Comparison of ENCODE assay signal across 22 cellular contexts in the genomic region with DNA sequence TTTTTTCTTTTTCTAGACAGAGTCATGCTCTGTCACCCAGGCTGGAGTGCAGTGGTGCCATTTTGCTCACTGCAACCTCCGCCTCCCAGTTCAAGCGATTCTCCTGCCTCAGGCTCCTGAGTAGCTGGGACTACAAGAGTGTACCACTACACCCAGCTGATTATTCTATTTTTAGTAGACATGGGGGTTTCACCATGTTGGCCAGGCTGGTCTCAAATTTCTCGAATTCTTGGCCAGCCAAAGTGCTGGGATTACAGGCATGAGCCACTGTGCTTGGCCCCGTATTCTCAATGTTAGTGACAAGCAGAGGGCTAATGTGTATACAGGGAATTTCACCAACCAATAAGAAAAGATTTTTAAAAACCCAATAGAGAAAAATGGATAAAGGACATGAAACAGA. TPM values are rescaled to one million over a fixed set of nuclear protein-coding genes. Genes with fewer than 3 reads are reported as not detected.
DNase-seq lines count a peak whose midpoint lies in the region; ATAC-seq lines count a peak whose summit lies in the region.
"Had no signal": no experiment of that assay in that cellular context is flagged by ENCODE, and none has a peak within 500 bp of the region (broad histone marks: within the 10 kb centered on the region; RNA-seq: fewer than 3 reads in every experiment).

No MANE protein-coding gene starts in this region.

- ATAC-seq in left ventricle myocardium superior (peak; percentile 91), HG03135 (IDR thresholded peaks at IDR 0.05; ENCODE audit: unreplicated experiment) (no peak), HG02610 (IDR thresholded peaks at IDR 0.05; ENCODE audit: unreplicated experiment) (no peak)

- H3K4me3 ChIP-seq in skeletal muscle tissue (ENCODE audit: low read length in 3 of 3), result no peak overlapping the region
- H3K4me3 ChIP-seq: SJSA1 had no signal

- no peak overlapping the region for H3K9ac ChIP-seq in skeletal muscle tissue (ENCODE audit: low read depth in 1 of 3, low read length in 3 of 3)

- H3K9me3 ChIP-seq in skeletal muscle tissue (ENCODE audit: control insufficient read depth in 3 of 3, low read length in 3 of 3), result no peaks in the 10 kb centered on the region
- H3K9me3 ChIP-seq: Caco-2, SJSA1 had no signal

- no peaks in the 10 kb centered on the region for H3K27me3 ChIP-seq in skeletal muscle tissue (ENCODE audit: control insufficient read depth in 3 of 3, insufficient read depth in 3 of 3, low read length in 3 of 3)
- H3K27me3 ChIP-seq: SJSA1 had no signal

- peak overlapping the region; percentile 75 for H3K27ac ChIP-seq in skeletal muscle tissue (ENCODE audit: low read depth, low read length)
- H3K27ac ChIP-seq: HL-60, SJSA1 had no signal

- peaks cover 14 to 28% (median 24%) of the 10 kb centered on the region in 3 donors for H3K4me1 ChIP-seq in skeletal muscle tissue (ENCODE audit: control insufficient read depth in 3 of 3, insufficient read depth in 3 of 3, low read length in 3 of 3)
- H3K4me1 ChIP-seq: Caco-2, SJSA1 had no signal

- peak; percentile 2 for DNase-seq in GM04503 (ENCODE audit: low read depth)
- DNase-seq in fibroblast of gingiva (ENCODE audit: low read depth), result peak; percentile 42
- peak; percentile 35 for DNase-seq in left ventricle myocardium superior
- no peak for DNase-seq in hepatic stellate cell (ENCODE audit: low spot score)
- no peak for DNase-seq in activated T-cell treated with anti-CD3 and anti-CD28 coated beads, Interleukin-2, amount 50 U/mL, for 1 hour
- DNase-seq: C1 segment of cervical spinal cord, Caco-2, GDM1, H9, IMR-90, NCI-H1417, NCI-H187, NCI-H2107, NCI-H510A treated with DMSO at 0.1 percent for 48 hours, NCI-H774, RPMI8226 had no signal

- H3K36me3 ChIP-seq in skeletal muscle tissue (ENCODE audit: control insufficient read depth in 3 of 3, insufficient read depth in 3 of 3, low read length in 3 of 3), result peaks cover 6 to 15% (median 11%) of the 10 kb centered on the region in 3 donors
- H3K36me3 ChIP-seq: SJSA1 had no signal

- intact Hi-C loops in left ventricle myocardium superior (cut with micrococcal nuclease), result no loop called here

RNA-seq across cellular contexts. Expression of a gene that starts 8.4 kb away (rescaled TPM):
- total RNA-seq in left ventricle myocardium superior (34.4 TPM), skeletal muscle tissue (4.2 TPM)

RNA-seq across cellular contexts. Expression of a gene that starts 31.9 kb away (rescaled TPM):
- total RNA-seq in left ventricle myocardium superior, result 11.5 TPM
- 8.4 TPM for total RNA-seq in skeletal muscle tissue

RNA-seq across cellular contexts. Expression of a gene that starts 36.9 kb away (rescaled TPM):
- total RNA-seq in left ventricle myocardium superior, result not detected
- total RNA-seq in skeletal muscle tissue, result not detected
- total RNA-seq: A673, Caco-2, H9, IMR-90, SJSA1 had no signal

RNA-seq across cellular contexts. Expression of a gene that starts 55.4 kb away (rescaled TPM):
- total RNA-seq in left ventricle myocardium superior (7.6 TPM), skeletal muscle tissue (0.52 TPM)

Comparison
In these comparisons a context has a peak if more than half of its experiments do, and no peak if none do; other contexts are left out.
1. DNase-seq: peak in GM04503 (single experiment), fibroblast of gingiva (single experiment) and left ventricle myocardium superior (single experiment); none in hepatic stellate cell (single experiment) and activated T-cell treated with anti-CD3 and anti-CD28 coated beads, Interleukin-2, amount 50 U/mL, for 1 hour (single experiment).